Comparison of ENCODE assay signal across 18 cellular contexts in the genomic region with DNA sequence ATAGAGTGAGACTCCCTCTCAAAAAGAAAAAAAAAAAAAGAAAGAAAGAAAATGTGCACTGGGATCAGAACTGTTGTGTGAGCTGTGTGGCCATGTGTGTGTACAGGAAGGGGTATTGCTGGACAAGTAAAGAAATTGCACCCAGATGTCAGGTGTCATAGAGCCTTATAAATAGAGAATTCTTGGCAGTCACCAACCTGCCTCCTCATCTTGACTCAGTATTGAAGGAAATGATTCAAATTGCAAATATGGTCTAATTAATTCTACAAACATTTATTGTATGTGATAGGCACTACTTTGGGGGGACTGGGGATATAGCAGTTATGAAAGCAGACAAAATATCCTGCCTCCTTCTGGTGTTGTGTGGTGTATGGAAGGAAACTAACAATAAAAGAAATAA.
DNase-seq lines count a peak whose midpoint lies in the region; ATAC-seq and TF ChIP-seq lines count a peak whose summit lies in the region.
"Had no signal": no experiment of that assay in that cellular context is flagged by ENCODE, and none has a peak within 500 bp of the region (broad histone marks: within the 10 kb centered on the region; RNA-seq: fewer than 3 reads in every experiment).

No MANE protein-coding gene starts in this region.

- BruUV-seq in A673 (replicated peaks; lab: Mats Ljungman, UMichigan): no TSS peak

- H3K4me1 Mint-ChIP-seq in HFFc6 (ENCODE audit: low read depth): peaks cover 28% of the 10 kb centered on the region
- H3K4me1 Mint-ChIP-seq: B cell had no signal

- H3K9me3 Mint-ChIP-seq in HFFc6: peaks cover 4% of the 10 kb centered on the region; the same call in 1 of the 2 replicates

- H3K27me3 Mint-ChIP-seq in HFFc6 (ENCODE audit: insufficient read depth): no peaks in the 10 kb centered on the region
- H3K27me3 Mint-ChIP-seq: B cell had no signal

- H3K4me1 ChIP-seq in A673 (ENCODE audit: insufficient read depth, low read length, poor library complexity, severe bottlenecking): no peaks in the 10 kb centered on the region

- H3K27ac ChIP-seq in AG04450 (ENCODE audit: low read depth, low read length) (no peak overlapping the region), A673 (ENCODE audit: low read depth, low read length, poor library complexity, severe bottlenecking) (no peak overlapping the region)
- H3K27ac ChIP-seq: SK-N-MC had no signal

- peak overlapping the region; percentile 55 for H3K27ac Mint-ChIP-seq in HFFc6
- H3K27ac Mint-ChIP-seq: B cell; CD4-positive, alpha-beta T cell had no signal

- intact Hi-C loops in A673 (cut with micrococcal nuclease; ENCODE audit: unreplicated experiment): no loop called here

- H3K9me3 ChIP-seq in AG04450 (ENCODE audit: control insufficient read depth, insufficient read depth, low read length): no peaks in the 10 kb centered on the region
- H3K9me3 ChIP-seq in A673 (ENCODE audit: low read depth, low read length, poor library complexity, severe bottlenecking): no peaks in the 10 kb centered on the region

- POLR2A ChIA-PET in AG04450 (lab: Yijun Ruan, JAX) (no interaction called here), A673 (lab: Charles Lee; ENCODE audit: low non-redundant PET) (no interaction called here)

- TF ChIP-seq CTCF in AG04450 (IDR thresholded peaks at IDR 0.05; ENCODE audit: low read depth, low read length) (no peak), HFFc6 (IDR thresholded peaks at IDR 0.05) (peak; percentile 29; the same call in 1 of the 2 replicates), fibroblast of mammary gland (conservative IDR thresholded peaks at IDR 0.05; ENCODE audit: control insufficient read depth, insufficient read depth, low read depth, low read length) (no peak), A673 (conservative IDR thresholded peaks at IDR 0.05; ENCODE audit: low read depth, low read length) (no peak)

- H3K4me3 ChIP-seq in AG04450 (ENCODE audit: low read depth, low read length) (no peak overlapping the region), fibroblast of mammary gland (ENCODE audit: control insufficient read depth, low read depth, low read length) (no peak overlapping the region), A673 (ENCODE audit: low read depth, low read length, poor library complexity, severe bottlenecking) (no peak overlapping the region)
- H3K4me3 ChIP-seq: SK-N-MC had no signal

- H3K27me3 ChIP-seq in AG04450 (ENCODE audit: control insufficient read depth, insufficient read depth, low read length) (no peaks in the 10 kb centered on the region), A673 (replicated peaks; ENCODE audit: insufficient read depth, low read depth, low read length, poor library complexity) (no peaks in the 10 kb centered on the region)

- ATAC-seq in SK-N-SH treated with all-trans-retinoic acid at 6 μM for 48 hours (peak; percentile 33; the same call in 1 of the 3 replicates), HG02642 (IDR thresholded peaks at IDR 0.05; ENCODE audit: poor library complexity, unreplicated experiment) (no peak), HG02798 (IDR thresholded peaks at IDR 0.05; ENCODE audit: poor library complexity, unreplicated experiment) (no peak)

- CTCF ChIA-PET in AG04450 (lab: Charles Lee) (no interaction called here), A673 (lab: Charles Lee) (interaction anchor here (0.7 kb wide), 1 partner anchor 620 kb away, joined by 3 read pairs; no protein-coding TSS in a partner anchor)

- H3K4me3 Mint-ChIP-seq in HFFc6: peak overlapping the region; percentile 22
- H3K4me3 Mint-ChIP-seq: B cell; CD4-positive, alpha-beta T cell had no signal

- H3K36me3 Mint-ChIP-seq in HFFc6 (ENCODE audit: low read depth): peaks cover 4% of the 10 kb centered on the region; the same call in 1 of the 2 replicates

- H3K36me3 ChIP-seq in A673 (ENCODE audit: insufficient read depth, low read length, poor library complexity, severe bottlenecking): no peaks in the 10 kb centered on the region

- peak; percentile 3 for DNase-seq in AG04450 (ENCODE audit: low read depth, low spot score)
- peak; percentile 62 for DNase-seq in HFFc6
- DNase-seq in fibroblast of mammary gland (ENCODE audit: low read depth): peak; percentile 78
- no peak for DNase-seq in A673 (ENCODE audit: low spot score)
- no peak for DNase-seq in DMS114 treated with DMSO at 0.1 percent for 48 hours (lab: John Stamatoyannopoulos, UW; ENCODE audit: unreplicated experiment)
- DNase-seq: CD4-positive, alpha-beta T cell; DMS79 treated with DMSO at 0.1 percent for 48 hours; GF-D8; NCI-H146; NCI-H345; NCI-H526 treated with DMSO at 0.1 percent for 48 hours; NK-92 treated with Interleukin-12 subunit alpha and Interleukin-12 subunit beta, amount 100 ng/mL, for 24 hours; OCI-M1 had no signal

TF ChIP-seq in SK-N-SH treated with all-trans-retinoic acid at 6 μM for 48 hours, 23 proteins besides CTCF, POLR2A, EP300 and RAD21:
- TF ChIP-seq TOX (CRISPR knock-in tag; IDR thresholded peaks at IDR 0.05; ENCODE audit: borderline replicate concordance) (no peak), RARB (CRISPR knock-in tag; IDR thresholded peaks at IDR 0.05) (no peak), TSHZ2 (CRISPR knock-in tag; IDR thresholded peaks at IDR 0.05) (no peak), PPARA (CRISPR knock-in tag; IDR thresholded peaks at IDR 0.05; ENCODE audit: borderline replicate concordance) (no peak)

Comparison
In these comparisons a context has a peak if more than half of its experiments do, and no peak if none do; other contexts are left out.
1. DNase-seq: peak in AG04450 (single experiment), HFFc6 (single experiment) and fibroblast of mammary gland (single experiment); none in A673 (single experiment) and DMS114 treated with DMSO at 0.1 percent for 48 hours (single experiment).